8 cellular contexts compared by ENCODE assay signal in genomic region chr3:56800373-56801150, GRCh38. TPM values are rescaled to one million over a fixed set of nuclear protein-coding genes. Genes with fewer than 3 reads are reported as not detected.
DNase-seq lines count a peak whose midpoint lies in the region; ATAC-seq and TF ChIP-seq lines count a peak whose summit lies in the region.

No MANE protein-coding gene starts in this region.

- no peak overlapping the region for H3K9ac ChIP-seq in fibroblast of lung (ENCODE audit: insufficient read depth, low read length)

- no peaks in the 10 kb centered on the region for H3K79me2 ChIP-seq in fibroblast of lung (ENCODE audit: control insufficient read depth, insufficient read depth, low read length)

- no peaks in the 10 kb centered on the region for H3K36me3 ChIP-seq in fibroblast of lung (ENCODE audit: control insufficient read depth, insufficient read depth, low read length)
- no peaks in the 10 kb centered on the region for H3K36me3 ChIP-seq in upper lobe of right lung

- no peaks in the 10 kb centered on the region for H4K20me1 ChIP-seq in fibroblast of lung (ENCODE audit: control insufficient read depth, extremely low read depth, insufficient read depth, low read length)

- H2AFZ ChIP-seq in fibroblast of lung (ENCODE audit: low read length), result no peak overlapping the region

- H3K4me3 ChIP-seq in Jurkat, Clone E6-1 (ENCODE audit: low read length), result peak overlapping the region; percentile 73
- H3K4me3 ChIP-seq in fibroblast of lung (replicated peaks in 1 of 4; ENCODE audit: control extremely low read depth in 1 of 4, insufficient read depth in 1 of 4, low read depth in 3 of 4, low read length in 4 of 4) (peak overlapping the region in 3 of 4 experiments; percentile 7 to 82 (median 82)), upper lobe of right lung (peak overlapping the region; percentile 89)

- no peaks in the 10 kb centered on the region for H3K4me1 ChIP-seq in fibroblast of lung (ENCODE audit: control insufficient read depth, extremely low read depth, insufficient read depth, low read length)
- H3K4me1 ChIP-seq in upper lobe of right lung, result peaks cover 43% of the 10 kb centered on the region

- no peaks in the 10 kb centered on the region for H3K27me3 ChIP-seq in fibroblast of lung (ENCODE audit: control insufficient read depth, insufficient read depth, low read length)
- no peaks in the 10 kb centered on the region for H3K27me3 ChIP-seq in upper lobe of right lung

- intact Hi-C loops in upper lobe of right lung (cut with DNase I), result loop anchor here (5.0 to 10.0 kb wide), 2 partner anchors 98 to 184 kb away; no protein-coding TSS in a partner anchor

- TF ChIP-seq CTCF in fibroblast of lung (conservative IDR thresholded peaks at IDR 0.05 in 1 of 2, IDR thresholded peaks at IDR 0.05 in 1 of 2; ENCODE audit: low read depth in 1 of 2, low read length in 2 of 2), result no peak
- TF ChIP-seq CTCF in upper lobe of right lung (IDR thresholded peaks at IDR 0.05), result no peak

- DNase-seq in Daoy (ENCODE audit: low read depth) (peak; percentile 47), activated T-cell treated with anti-CD3 and anti-CD28 coated beads for 1 hour (ENCODE audit: low read depth) (peak; percentile 56), fibroblast of lung (ENCODE audit: low read depth in 2 of 2) (peak in 1 of 2 donors; percentile 56), pons (ENCODE audit: low spot score) (peak; percentile 81), upper lobe of right lung (no peak), NCI-H1694 treated with DMSO at 0.1 percent for 48 hours (lab: John Stamatoyannopoulos, UW) (no peak)
- peak; percentile 95 for DNase-seq in Jurkat, Clone E6-1 (ENCODE audit: low read depth, low spot score)

- peak overlapping the region; percentile 71 for H3K4me2 ChIP-seq in fibroblast of lung (ENCODE audit: extremely low read depth, insufficient read depth, low read length)

- ATAC-seq in upper lobe of right lung (peak; percentile 1), HG02571 (IDR thresholded peaks at IDR 0.05; ENCODE audit: unreplicated experiment) (no peak)

- H3K9me3 ChIP-seq in fibroblast of lung (ENCODE audit: control insufficient read depth, insufficient read depth, low read depth, low read length), result no peaks in the 10 kb centered on the region
- no peaks in the 10 kb centered on the region for H3K9me3 ChIP-seq in upper lobe of right lung

- H3K27ac ChIP-seq in fibroblast of lung (ENCODE audit: insufficient read depth, low read length), result no peak overlapping the region
- peak overlapping the region; percentile 77 for H3K27ac ChIP-seq in upper lobe of right lung

RNA-seq across cellular contexts. Expression of gene ARHGEF3, which starts 1.2 kb away (rescaled TPM):
- 5.1 and 5.3 TPM in 2 replicates for total RNA-seq in Daoy (2014; rRNA removed; shearing (Covaris generic))
- polyA plus RNA-seq in Jurkat, Clone E6-1 (2012; ENCODE audit: insufficient read depth, insufficient read length), result 10.0 TPM
- total RNA-seq in fibroblast of lung (14.1 and 16.7 TPM in 2 replicates), upper lobe of right lung (37.5 TPM)
- 2.6 and 9.2 TPM in 2 replicates for polyA plus RNA-seq in fibroblast of lung
- 1.8 and 6.8 TPM in 2 replicates for polyA plus RNA-seq in fibroblast of lung (2012)
- 2.6 and 6.3 TPM in 2 replicates for polyA minus RNA-seq in fibroblast of lung (ENCODE audit: low replicate concordance)

Comparison
In these comparisons a context has a peak if more than half of its experiments do, and no peak if none do; other contexts are left out.
1. DNase-seq: peak in Daoy (single experiment), Jurkat, Clone E6-1 (single experiment), activated T-cell treated with anti-CD3 and anti-CD28 coated beads for 1 hour (single experiment) and pons (single experiment); none in upper lobe of right lung (single experiment) and NCI-H1694 treated with DMSO at 0.1 percent for 48 hours (single experiment).
2. Peak in every context shown above with its lines, with median percentiles within 50 percentile points of each other: H3K4me3 ChIP-seq.